In the genomic region with DNA sequence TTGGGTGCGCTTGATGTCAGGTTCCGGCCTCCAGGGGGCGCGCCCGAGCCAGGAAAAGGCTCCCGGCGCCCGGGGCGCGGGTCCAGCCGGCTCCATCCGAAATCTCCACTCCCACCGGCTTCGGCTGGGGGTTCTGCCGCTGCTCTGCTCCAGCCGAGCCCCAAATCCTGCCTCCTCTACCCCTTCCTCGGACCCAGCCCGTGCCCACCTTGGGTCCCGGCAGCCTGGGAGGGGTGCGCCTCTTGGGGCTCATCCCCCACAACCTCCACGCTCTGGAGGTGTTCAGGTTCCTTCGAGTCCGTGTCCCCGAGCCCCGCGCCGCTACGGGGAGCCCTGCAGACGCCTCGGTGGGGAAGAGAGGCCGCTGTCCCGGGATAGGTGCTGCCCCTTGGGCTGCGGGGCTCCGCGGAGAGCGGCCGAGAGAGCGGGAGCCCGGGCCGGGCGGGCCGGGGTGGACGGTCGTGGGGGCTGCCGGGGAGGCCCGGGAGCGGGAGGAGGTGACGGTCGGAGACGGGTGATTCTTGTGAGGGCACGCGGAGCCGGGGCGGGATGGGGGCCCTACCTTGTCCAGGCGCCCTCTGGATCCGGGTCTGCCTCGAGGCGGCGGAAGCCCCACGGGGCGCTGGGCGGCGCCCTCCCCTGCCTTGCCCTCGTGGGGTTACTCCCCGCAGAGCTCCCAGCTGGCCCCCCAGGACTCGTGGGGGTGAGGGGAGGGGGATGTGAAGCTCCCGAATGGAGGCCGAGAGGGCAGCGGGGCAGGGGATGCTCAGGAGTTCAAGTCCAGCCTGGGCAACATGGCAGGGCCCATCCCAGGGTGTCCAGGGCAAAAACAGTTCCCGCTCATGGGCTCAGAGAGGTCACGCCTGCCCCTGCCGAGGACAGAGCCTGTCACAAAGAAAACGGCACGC, we compare ENCODE assay signal across 9 cellular contexts. TPM values are rescaled to one million over a fixed set of nuclear protein-coding genes. Genes with fewer than 3 reads are reported as not detected.
A peak's percentile ranks its signal among the peaks of the same experiment; 100 is the strongest.
DNase-seq lines count a peak whose midpoint lies in the region; ATAC-seq and TF ChIP-seq lines count a peak whose summit lies in the region.
"Had no signal": no experiment of that assay in that cellular context is flagged by ENCODE, and none has a peak within 500 bp of the region (broad histone marks: within the 10 kb centered on the region; RNA-seq: fewer than 3 reads in every experiment).

No MANE protein-coding gene starts in this region.

- peak; percentile 56 for ATAC-seq in GM21576 (IDR thresholded peaks at IDR 0.05; ENCODE audit: unreplicated experiment)
- no peak for ATAC-seq in HG02870 (IDR thresholded peaks at IDR 0.05; ENCODE audit: unreplicated experiment)

- peak overlapping the region; percentile 32 to 64 for H3K9ac ChIP-seq in mucosa of rectum (ENCODE audit: low read depth in 1 of 2, low read length in 2 of 2)

- H3K27ac ChIP-seq in C4-2B, result no peak overlapping the region
- H3K27ac ChIP-seq in mucosa of rectum (ENCODE audit: low read depth in 2 of 2, low read length in 2 of 2), result no peak overlapping the region

- no peaks in the 10 kb centered on the region for H3K36me3 ChIP-seq in mucosa of rectum (ENCODE audit: control insufficient read depth in 2 of 2, insufficient read depth in 2 of 2, low read length in 2 of 2)

- DNase-seq in NCI-H748 treated with DMSO at 0.1 percent for 48 hours (lab: John Stamatoyannopoulos, UW) (peak; percentile 74), epithelial cell of proximal tubule (ENCODE audit: low read depth) (no peak)
- DNase-seq in activated CD8-positive, alpha-beta memory T cell treated with anti-CD3 and anti-CD28 coated beads, Interleukin-2, amount 50 U/mL, for 4 hours, result peak; percentile 82
- peak; percentile 56 to 69 for DNase-seq in stimulated activated CD8-positive, alpha-beta memory T cell treated with anti-CD3 and anti-CD28 coated beads, Interleukin-4, amount 100 ng/mL, for 4 hours (ENCODE audit: low read depth in 2 of 2, low spot score in 1 of 2)

- H3K27me3 ChIP-seq in mucosa of rectum (ENCODE audit: control insufficient read depth in 2 of 2, insufficient read depth in 2 of 2, low read length in 2 of 2), result peaks cover 0 to 3% of the 10 kb centered on the region in 2 donors

- H3K4me1 ChIP-seq in mucosa of rectum (ENCODE audit: control insufficient read depth in 2 of 2, insufficient read depth in 2 of 2, low read length in 2 of 2), result peaks cover 0 to 3% of the 10 kb centered on the region in 2 donors

- no peaks in the 10 kb centered on the region for H3K9me3 ChIP-seq in mucosa of rectum (ENCODE audit: control insufficient read depth in 2 of 2, low read length in 2 of 2)

- TF ChIP-seq CTCF in C4-2B (conservative IDR thresholded peaks at IDR 0.05) (peak; percentile 93), epithelial cell of proximal tubule (conservative IDR thresholded peaks at IDR 0.05; ENCODE audit: low read depth, low read length) (peak; percentile 79)

- H3K4me3 ChIP-seq in epithelial cell of proximal tubule (ENCODE audit: low read depth, low read length) (peak overlapping the region; percentile 74), mucosa of rectum (ENCODE audit: low read length in 2 of 2) (peak overlapping the region; percentile 57 to 62)

RNA-seq across cellular contexts. Expression of gene CYB5R3, which starts 13.2 kb away (rescaled TPM):
- 122 and 136 TPM in 2 replicates for total RNA-seq in epithelial cell of proximal tubule

RNA-seq across cellular contexts. Expression of gene ATP5MGL, which starts 22.0 kb away (rescaled TPM):
- 0.58 TPM in 1 of 2 replicates, not detected in the other for total RNA-seq in epithelial cell of proximal tubule

RNA-seq across cellular contexts. Expression of gene POLDIP3, which starts 47.7 kb away (rescaled TPM):
- total RNA-seq in epithelial cell of proximal tubule, result 35.0 and 40.2 TPM in 2 replicates

RNA-seq across cellular contexts. Expression of gene A4GALT, which starts 58.3 kb away (rescaled TPM):
- total RNA-seq in epithelial cell of proximal tubule, result 16.2 and 17.8 TPM in 2 replicates
- total RNA-seq: activated CD8-positive, alpha-beta memory T cell treated with anti-CD3 and anti-CD28 coated beads for 36 hours had no signal
